In genomic region chr5:43555895-43556606, GRCh38 we compare ENCODE assay signal across 8 cellular contexts. TPM values are rescaled to one million over a fixed set of nuclear protein-coding genes. Genes with fewer than 3 reads are reported as not detected.
DNase-seq lines count a peak whose midpoint lies in the region; ATAC-seq, FAIRE-seq and TF ChIP-seq lines count a peak whose summit lies in the region.

No MANE protein-coding gene starts in this region.

- H2AK5ac ChIP-seq in neuronal stem cell (ENCODE audit: low read depth, low read length) = peak overlapping the region; percentile 90

- H3K27me3 ChIP-seq in OCI-LY1 (ENCODE audit: insufficient read depth, low read length) (no peaks in the 10 kb centered on the region), neuronal stem cell (ENCODE audit: control insufficient read depth in 3 of 3, insufficient read depth in 3 of 3, low read depth in 1 of 3, low read length in 3 of 3) (no peaks in the 10 kb centered on the region)

- H3K36me3 ChIP-seq in OCI-LY1 (ENCODE audit: insufficient read depth, low read length) = peaks cover 41% of the 10 kb centered on the region
- H3K36me3 ChIP-seq in neuronal stem cell (replicated peaks in 1 of 2; ENCODE audit: control insufficient read depth in 2 of 2, insufficient read depth in 2 of 2, low read length in 2 of 2) = peaks cover 10 to 47% of the 10 kb centered on the region in 2 donors

- H3K4me2 ChIP-seq in A549 (peak overlapping the region; percentile 86), OCI-LY1 (ENCODE audit: low read length) (peak overlapping the region; percentile 98), neuronal stem cell (ENCODE audit: insufficient read depth, low read length, poor library complexity, severe bottlenecking) (peak overlapping the region; percentile 44)

- POLR2A ChIA-PET in A549 (lab: Yijun Ruan, JAX) = interaction anchor here (1.2 to 1.5 kb wide), 4 partner anchors 8 to 72 kb away, joined by 4 to 8 read pairs (median 6); partner anchors contain the start of genes C5orf34 and TMEM267

- H3K4me1 ChIP-seq in A549 = peaks cover 23% of the 10 kb centered on the region; the same call in 2 of the 3 replicates
- peaks cover 52% of the 10 kb centered on the region for H3K4me1 ChIP-seq in OCI-LY1 (ENCODE audit: insufficient read depth, low read length, severe bottlenecking)
- H3K4me1 ChIP-seq in neuronal stem cell (ENCODE audit: control insufficient read depth in 2 of 2, insufficient read depth in 1 of 2, low read depth in 1 of 2, low read length in 2 of 2) = peaks cover 4 to 8% of the 10 kb centered on the region in 2 donors

- peaks cover 35% of the 10 kb centered on the region for H3K79me2 ChIP-seq in OCI-LY1 (ENCODE audit: insufficient read depth, low read length)

- H3K9me2 ChIP-seq in OCI-LY1 (ENCODE audit: low read depth, low read length) = no peaks in the 10 kb centered on the region

- peak overlapping the region; percentile 95 for H3K23ac ChIP-seq in neuronal stem cell (ENCODE audit: low read depth, low read length, poor library complexity)

- H3F3A ChIP-seq in OCI-LY1 (ENCODE audit: insufficient read depth, low read length) = 0 out of 2 replicates have a peak, but pooled peaks cover 3% of the 10 kb centered on the region

- H2BK15ac ChIP-seq in neuronal stem cell (ENCODE audit: low read length) = no peak overlapping the region

- TF ChIP-seq RAD21 in A549 (conservative IDR thresholded peaks at IDR 0.05 in 1 of 2, IDR thresholded peaks at IDR 0.05 in 1 of 2) = no peak

- no peak for TF ChIP-seq EP300 in A549 (IDR thresholded peaks at IDR 0.05)

- H2BK5ac ChIP-seq in neuronal stem cell (ENCODE audit: low read length) = no peak overlapping the region

- no peak overlapping the region for H2BK12ac ChIP-seq in neuronal stem cell (ENCODE audit: low read length)

- no peaks in the 10 kb centered on the region for H4K20me1 ChIP-seq in OCI-LY1 (ENCODE audit: insufficient read depth, low read length)

- FAIRE-seq in A549 (lab: Jason Lieb, UNC) (no peak), frontal cortex (lab: Jason Lieb, UNC) (no peak)

- H3K9ac ChIP-seq in OCI-LY1 (ENCODE audit: low read length) (peak overlapping the region; percentile 98), neuronal stem cell (ENCODE audit: low read depth, low read length, poor library complexity) (peak overlapping the region; percentile 98)

- H2BK120ac ChIP-seq in neuronal stem cell (ENCODE audit: low read depth, low read length) = no peak overlapping the region

- TF ChIP-seq POLR2A in A549 (IDR thresholded peaks at IDR 0.05; ENCODE audit: low read length) = peak; percentile 38

- H3K9me3 ChIP-seq in A549 (no peaks in the 10 kb centered on the region), OCI-LY1 (ENCODE audit: low read length) (no peaks in the 10 kb centered on the region), neuronal stem cell (replicated peaks in 1 of 2; ENCODE audit: control insufficient read depth in 2 of 2, insufficient read depth in 1 of 2, low read depth in 1 of 2, low read length in 2 of 2) (peaks cover 0 to 3% of the 10 kb centered on the region in 2 donors)

- peak overlapping the region; percentile 98 for H4K8ac ChIP-seq in neuronal stem cell (ENCODE audit: low read depth, low read length)

- H3K27ac ChIP-seq in A549 (peak overlapping the region; percentile 93 to 99), OCI-LY1 (ENCODE audit: low read depth, low read length, poor library complexity, severe bottlenecking) (peak overlapping the region; percentile 62), neuronal stem cell (replicated peaks; ENCODE audit: low read length) (peak overlapping the region; percentile 69), substantia nigra (ENCODE audit: low read depth, low read length, poor library complexity, severe bottlenecking) (peak overlapping the region; percentile 82)

- H2AFZ ChIP-seq in OCI-LY1 (ENCODE audit: low read length) (0 out of 2 replicates have a peak overlapping the region, but pooled peaks have one; percentile 2), neuronal stem cell (ENCODE audit: low read length) (peak overlapping the region; percentile 97)

- 1% methylated on average over 35 of the region's 44 CpGs for WGBS in A549 (ENCODE audit: missing lambda C conversion rate)
- WGBS in neuronal stem cell (ENCODE audit: extremely low coverage in 2 of 2, insufficient read length in 2 of 2, insufficient replicate concordance in 1 of 2), 2 donors = no CpG with 5 or more reads among the region's 44 CpGs

- peak overlapping the region; percentile 94 for H4K91ac ChIP-seq in neuronal stem cell (ENCODE audit: low read depth, low read length, poor library complexity)

- H3K18ac ChIP-seq in neuronal stem cell (ENCODE audit: low read length) = peak overlapping the region; percentile 100

- TF ChIP-seq CTCF in A549 (IDR thresholded peaks at IDR 0.05) (no peak), OCI-LY1 (IDR thresholded peaks at IDR 0.05; ENCODE audit: low read length) (no peak)

- H3K14ac ChIP-seq in neuronal stem cell (ENCODE audit: low read length) = peak overlapping the region; percentile 98

- no peak overlapping the region for H3K4ac ChIP-seq in neuronal stem cell (ENCODE audit: low read length)

- ATAC-seq in A549 (peak; percentile 70 to 73), GM18861 (IDR thresholded peaks at IDR 0.05; ENCODE audit: unreplicated experiment) (peak; percentile 3), HG03442 (IDR thresholded peaks at IDR 0.05; ENCODE audit: unreplicated experiment) (peak; percentile 20)

- DNase-seq in A549 (ENCODE audit: low read depth in 1 of 2, low spot score in 1 of 2) (peak; percentile 56 to 62), frontal cortex (ENCODE audit: low spot score in 2 of 2) (peak; percentile 46 to 57), neuronal stem cell (ENCODE audit: low spot score) (peak; percentile 41), substantia nigra (lab: John Stamatoyannopoulos, UW) (peak in 40 of 49 donors; percentile 2 to 61 (median 31))
- DNase-seq in activated effector memory CD4-positive, alpha-beta T cell treated with Interleukin-2 at 50 U/mL for 16 hours = peak; percentile 40

- CTCF ChIA-PET in A549 (lab: Yijun Ruan, JAX) = interaction anchor here (0.5 to 1.8 kb wide), 7 partner anchors 9 to 158 kb away, joined by 3 to 6 read pairs (median 3); partner anchors contain the start of gene TMEM267

- no peaks in the 10 kb centered on the region for H3K79me1 ChIP-seq in neuronal stem cell (ENCODE audit: low read depth, low read length)

- H3K4me3 ChIP-seq in A549 (peak overlapping the region; percentile 93), OCI-LY1 (ENCODE audit: low read depth, low read length, poor library complexity, severe bottlenecking) (peak overlapping the region; percentile 90), neuronal stem cell (ENCODE audit: low read length in 2 of 2) (peak overlapping the region; percentile 68 to 96)

TF ChIP-seq in A549, 52 proteins besides CTCF, POLR2A, EP300 and RAD21:
- TF ChIP-seq, protein P1, sequence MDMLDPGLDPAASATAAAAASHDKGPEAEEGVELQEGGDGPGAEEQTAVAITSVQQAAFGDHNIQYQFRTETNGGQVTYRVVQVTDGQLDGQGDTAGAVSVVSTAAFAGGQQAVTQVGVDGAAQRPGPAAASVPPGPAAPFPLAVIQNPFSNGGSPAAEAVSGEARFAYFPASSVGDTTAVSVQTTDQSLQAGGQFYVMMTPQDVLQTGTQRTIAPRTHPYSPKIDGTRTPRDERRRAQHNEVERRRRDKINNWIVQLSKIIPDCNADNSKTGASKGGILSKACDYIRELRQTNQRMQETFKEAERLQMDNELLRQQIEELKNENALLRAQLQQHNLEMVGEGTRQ (IDR thresholded peaks at IDR 0.05) = peak; percentile 46
- TF ChIP-seq PHF8 (IDR thresholded peaks at IDR 0.05; ENCODE audit: borderline replicate concordance, low read depth) = peak; percentile 82
- no peak for TF ChIP-seq HEYL (CRISPR knock-in tag; IDR thresholded peaks at IDR 0.05)
- TF ChIP-seq MYC (IDR thresholded peaks at IDR 0.05; ENCODE audit: borderline replicate concordance, low read length) = peak; percentile 24; the same call in 1 of the 2 replicates
- no peak for TF ChIP-seq POLR2AphosphoS2 (conservative IDR thresholded peaks at IDR 0.05; ENCODE audit: low read length)

RNA-seq across cellular contexts. Expression of gene PAIP1, which starts 0.8 kb away (rescaled TPM):
- 188 and 198 TPM in 2 replicates for polyA plus RNA-seq in A549 (2011; rRNA removed)
- 51.2 and 74.8 TPM in 2 replicates for polyA plus RNA-seq in A549 (2012; cell fraction: cytosol; rRNA removed)
- polyA plus RNA-seq in A549 (2012; cell fraction: nucleus; rRNA removed) = 19.8 and 25.1 TPM in 2 replicates
- polyA plus RNA-seq in A549 (2017; fragmentation: RNase III; extraction: RNeasy Plus Mini Kit Qiagen cat#74134 plus additional on column Dnase treatment) = 84.6 to 89.6 TPM (median 86.7 TPM) in 3 replicates
- 63.1 and 66.9 TPM in 2 replicates for polyA minus RNA-seq in A549 (2011; rRNA and poly(A)+ RNA removed)
- 221 TPM for total RNA-seq in frontal cortex
- polyA plus RNA-seq in neuronal stem cell (2013, experiment 1 of 2) = 120 TPM
- 120 TPM for polyA plus RNA-seq in neuronal stem cell (2013, experiment 2 of 2)

RNA-seq across cellular contexts. Expression of gene C5orf34, which starts 41.1 kb away (rescaled TPM):
- 11.8 and 16.1 TPM in 2 replicates for polyA plus RNA-seq in A549 (2011; rRNA removed)
- 3.3 and 3.5 TPM in 2 replicates for polyA plus RNA-seq in A549 (2012; cell fraction: cytosol; rRNA removed)
- 3.7 and 4.5 TPM in 2 replicates for polyA plus RNA-seq in A549 (2012; cell fraction: nucleus; rRNA removed)
- polyA plus RNA-seq in A549 (2017; fragmentation: RNase III; extraction: RNeasy Plus Mini Kit Qiagen cat#74134 plus additional on column Dnase treatment) = 7.1 to 7.7 TPM (median 7.6 TPM) in 3 replicates
- 3.0 and 4.3 TPM in 2 replicates for polyA minus RNA-seq in A549 (2011; rRNA and poly(A)+ RNA removed)
- total RNA-seq in frontal cortex = 6.1 TPM
- polyA plus RNA-seq in neuronal stem cell (2013, experiment 1 of 2) = 6.4 TPM
- polyA plus RNA-seq in neuronal stem cell (2013, experiment 2 of 2) = 6.1 TPM

RNA-seq across cellular contexts. Expression of gene NNT, which starts 46.9 kb away (rescaled TPM):
- polyA plus RNA-seq in A549 (2011; rRNA removed) = 35.5 and 36.3 TPM in 2 replicates
- 7.0 and 9.5 TPM in 2 replicates for polyA plus RNA-seq in A549 (2012; cell fraction: cytosol; rRNA removed)
- 10.5 and 14.7 TPM in 2 replicates for polyA plus RNA-seq in A549 (2012; cell fraction: nucleus; rRNA removed)
- 13.5 to 16.5 TPM (median 15.2 TPM) in 3 replicates for polyA plus RNA-seq in A549 (2017; fragmentation: RNase III; extraction: RNeasy Plus Mini Kit Qiagen cat#74134 plus additional on column Dnase treatment)
- polyA minus RNA-seq in A549 (2011; rRNA and poly(A)+ RNA removed) = 47.4 and 58.1 TPM in 2 replicates
- 176 TPM for total RNA-seq in frontal cortex
- 18.4 TPM for polyA plus RNA-seq in neuronal stem cell (2013, experiment 1 of 2)
- 18.8 TPM for polyA plus RNA-seq in neuronal stem cell (2013, experiment 2 of 2)

Comparison
In these comparisons a context has a peak if more than half of its experiments do, and no peak if none do; other contexts are left out.
1. Peak in every context shown above with its lines: DNase-seq, ATAC-seq, H3K4me3 ChIP-seq and H3K27ac ChIP-seq.
2. ATAC-seq: peak in every context shown above with its lines; median percentile 72 in A549; 20 in HG03442; 3 in GM18861.
3. H3K4me2 ChIP-seq: peak in every context shown above with its lines; median percentile 98 in OCI-LY1; 86 in A549; 44 in neuronal stem cell.